In the genomic region with DNA sequence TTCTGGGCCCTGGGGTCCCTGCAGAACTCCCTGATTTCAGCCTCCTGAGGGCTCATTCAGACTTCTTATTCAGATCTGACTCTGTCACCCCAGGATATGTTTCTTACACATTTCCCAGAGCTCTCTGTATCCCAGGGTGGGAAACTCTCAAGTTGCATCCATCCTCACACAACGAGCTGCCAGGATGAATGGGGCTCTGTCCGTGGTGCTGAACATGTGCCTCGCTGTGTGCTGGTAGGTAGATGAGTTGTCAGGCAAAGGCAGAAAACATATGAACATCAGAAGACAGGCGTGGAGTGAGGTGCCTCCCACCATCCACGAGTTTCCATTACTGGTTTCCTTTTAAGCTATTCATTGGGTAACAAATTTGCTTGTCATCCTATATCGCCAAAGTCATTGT, we compare ENCODE assay signal across 8 cellular contexts. TPM values are rescaled to one million over a fixed set of nuclear protein-coding genes. Genes with fewer than 3 reads are reported as not detected.
A peak's percentile ranks its signal among the peaks of the same experiment; 100 is the strongest.
DNase-seq lines count a peak whose midpoint lies in the region; ATAC-seq, FAIRE-seq and TF ChIP-seq lines count a peak whose summit lies in the region.

No MANE protein-coding gene starts in this region.

- H3K9me3 ChIP-seq in HCT116 (ENCODE audit: control insufficient read depth in 1 of 2, insufficient read depth in 1 of 2, low read depth in 1 of 2, low read length in 2 of 2) (no peaks in the 10 kb centered on the region), OCI-LY7 (ENCODE audit: low read length) (no peaks in the 10 kb centered on the region), GM12878 (replicated peaks; ENCODE audit: control insufficient read depth, insufficient read depth, low read length) (no peaks in the 10 kb centered on the region), neural cell (ENCODE audit: low read length) (no peaks in the 10 kb centered on the region), tibial nerve (no peaks in the 10 kb centered on the region)

- no peaks in the 10 kb centered on the region for H3F3A ChIP-seq in neural cell (ENCODE audit: insufficient read depth, low read length, poor library complexity, severe bottlenecking)

- no peak for TF ChIP-seq POLR2A in HCT116 (IDR thresholded peaks at IDR 0.05; ENCODE audit: borderline replicate concordance, extremely low read depth, insufficient read depth, insufficient read length)
- TF ChIP-seq POLR2A in GM12878 (IDR thresholded peaks at IDR 0.05; ENCODE audit: low read depth, low read length) = no peak
- no peak for TF ChIP-seq POLR2A in tibial nerve (IDR thresholded peaks at IDR 0.05)

- H3K27ac ChIP-seq in HCT116 (ENCODE audit: low read depth, low read length) (no peak overlapping the region), OCI-LY7 (ENCODE audit: low read depth, low read length, poor library complexity, severe bottlenecking) (no peak overlapping the region), GM12878 (ENCODE audit: control insufficient read depth, insufficient read depth) (no peak overlapping the region), neural cell (ENCODE audit: low read length) (no peak overlapping the region), tibial nerve (no peak overlapping the region)

- peak; percentile 21 for DNase-seq in HCT116 (ENCODE audit: low read depth, low spot score)
- DNase-seq in OCI-LY7 (ENCODE audit: low spot score) = peak; percentile 14
- DNase-seq in GM12878 (ENCODE audit: low read depth, low spot score) = no peak
- no peak for DNase-seq in tibial nerve (ENCODE audit: low spot score in 2 of 2)
- no peak for DNase-seq in nucleus accumbens (lab: John Stamatoyannopoulos, UW)
- DNase-seq in NCI-H82 treated with DMSO at 0.1 percent for 48 hours (lab: John Stamatoyannopoulos, UW; ENCODE audit: unreplicated experiment) = no peak

- RAD21 ChIA-PET in HCT116 (lab: Charles Lee; ENCODE audit: low non-redundant PET in 1 of 2, low total read pairs in 2 of 2, uncharacterized antibody in 2 of 2, unreplicated experiment in 2 of 2) (interaction anchor here in 1 of 2 experiments (0.6 kb wide), 1 partner anchor 315 kb away, joined by 3 read pairs; no protein-coding TSS in a partner anchor), GM12878 (lab: Charles Lee; ENCODE audit: unreplicated experiment) (no interaction called here)

- in situ Hi-C loops in GM12878 (cut with MboI) = no loop called here

- no peak for TF ChIP-seq CTCF in HCT116 (IDR thresholded peaks at IDR 0.05 in 2 of 3, conservative IDR thresholded peaks at IDR 0.05 in 1 of 3; ENCODE audit: borderline replicate concordance in 1 of 3, insufficient read depth in 1 of 3, low read depth in 2 of 3, low read length in 2 of 3)
- TF ChIP-seq CTCF in OCI-LY7 (conservative IDR thresholded peaks at IDR 0.05; ENCODE audit: low read length) = no peak
- TF ChIP-seq CTCF in GM12878 (IDR thresholded peaks at IDR 0.05 in 2 of 3, conservative IDR thresholded peaks at IDR 0.05 in 1 of 3; ENCODE audit: control insufficient read depth in 2 of 3, extremely low read depth in 1 of 3, insufficient read depth in 1 of 3, low read depth in 3 of 3, low read length in 3 of 3) = no peak
- TF ChIP-seq CTCF in neural cell (IDR thresholded peaks at IDR 0.05; ENCODE audit: poor library complexity, severe bottlenecking) = no peak
- no peak for TF ChIP-seq CTCF in tibial nerve (IDR thresholded peaks at IDR 0.05)

- H3K36me3 ChIP-seq in HCT116 (ENCODE audit: control insufficient read depth in 1 of 2, insufficient read depth in 2 of 2, low read length in 2 of 2) = no peaks in the 10 kb centered on the region
- H3K36me3 ChIP-seq in OCI-LY7 (ENCODE audit: insufficient read depth, low read length) = no peaks in the 10 kb centered on the region
- no peaks in the 10 kb centered on the region for H3K36me3 ChIP-seq in GM12878 (ENCODE audit: control insufficient read depth in 2 of 2, insufficient read depth in 2 of 2, low read length in 1 of 2)
- no peaks in the 10 kb centered on the region for H3K36me3 ChIP-seq in neural cell (ENCODE audit: insufficient read depth, low read length)
- H3K36me3 ChIP-seq in tibial nerve = no peaks in the 10 kb centered on the region

- intact Hi-C loops in HCT116 (cut with micrococcal nuclease) (no loop called here), OCI-LY7 (cut with micrococcal nuclease; ENCODE audit: unreplicated experiment) (no loop called here), GM12878 (cut with micrococcal nuclease; ENCODE audit: unreplicated experiment) (no loop called here)

- H3K79me2 ChIP-seq in HCT116 (ENCODE audit: insufficient read depth, low read length) = no peaks in the 10 kb centered on the region
- no peaks in the 10 kb centered on the region for H3K79me2 ChIP-seq in OCI-LY7 (ENCODE audit: insufficient read depth, low read depth, low read length)
- H3K79me2 ChIP-seq in GM12878 (ENCODE audit: control insufficient read depth, insufficient read depth, low read length) = no peaks in the 10 kb centered on the region
- no peaks in the 10 kb centered on the region for H3K79me2 ChIP-seq in neural cell (replicated peaks; ENCODE audit: insufficient read depth, low read length)

- SMC1A ChIA-PET in GM12878 (lab: Charles Lee; ENCODE audit: uncharacterized antibody, unreplicated experiment) = no interaction called here

- WGBS in GM12878 (ENCODE audit: insufficient coverage, insufficient replicate concordance, low lambda C conversion rate, missing lambda C conversion rate) = 17% methylated on average over 6 of the region's 6 CpGs
- WGBS in tibial nerve, 2 donors = 15 to 23% methylated on average over 6 of the region's 6 CpGs

- TF ChIP-seq RAD21 in HCT116 (IDR thresholded peaks at IDR 0.05; ENCODE audit: low read depth) = no peak
- no peak for TF ChIP-seq RAD21 in GM12878 (IDR thresholded peaks at IDR 0.05; ENCODE audit: insufficient read depth, low read depth, low read length)
- no peak for TF ChIP-seq RAD21 in neural cell (conservative IDR thresholded peaks at IDR 0.05)

- H4K20me1 ChIP-seq in HCT116 (ENCODE audit: insufficient read depth) = no peaks in the 10 kb centered on the region
- no peaks in the 10 kb centered on the region for H4K20me1 ChIP-seq in OCI-LY7 (ENCODE audit: insufficient read depth, low read length)
- H4K20me1 ChIP-seq in GM12878 (ENCODE audit: control insufficient read depth, insufficient read depth) = no peaks in the 10 kb centered on the region
- no peaks in the 10 kb centered on the region for H4K20me1 ChIP-seq in neural cell (ENCODE audit: insufficient read depth)

- POLR2A ChIA-PET in HCT116 (lab: Charles Lee) = no interaction called here
- POLR2A ChIA-PET in OCI-LY7 (lab: Charles Lee) = interaction anchor here (0.6 to 0.7 kb wide), 2 partner anchors 43 to 312 kb away, joined by 3 to 4 read pairs; no protein-coding TSS in a partner anchor
- POLR2A ChIA-PET in GM12878 (lab: Charles Lee) = no interaction called here

- FAIRE-seq in GM12878 (lab: Jason Lieb, UNC) = no peak

- H2AFZ ChIP-seq in HCT116 (ENCODE audit: low read depth, low read length, poor library complexity, severe bottlenecking) (no peak overlapping the region), OCI-LY7 (ENCODE audit: low read length) (no peak overlapping the region), GM12878 (ENCODE audit: control insufficient read depth, low read depth, low read length) (no peak overlapping the region), neural cell (ENCODE audit: low read depth, low read length) (no peak overlapping the region)

- H3K4me3 ChIP-seq in HCT116 (replicated peaks in 1 of 2; ENCODE audit: low read depth in 1 of 2, low read length in 2 of 2) (no peak overlapping the region), OCI-LY7 (ENCODE audit: low read depth, low read length, poor library complexity, severe bottlenecking) (no peak overlapping the region), GM12878 (no peak overlapping the region), neural cell (ENCODE audit: low read length) (no peak overlapping the region), tibial nerve (no peak overlapping the region)

- peak; percentile 65; the same call in 1 of the 2 replicates for ATAC-seq in HCT116
- no peak for ATAC-seq in GM12878
- no peak for ATAC-seq in GM21528 (IDR thresholded peaks at IDR 0.05; ENCODE audit: low FRiP score, unreplicated experiment)

- H3K9ac ChIP-seq in HCT116 (ENCODE audit: low read length) (no peak overlapping the region), GM12878 (ENCODE audit: control insufficient read depth, insufficient read depth, low read length) (no peak overlapping the region), neural cell (ENCODE audit: low read length) (no peak overlapping the region)

- H3K27me3 ChIP-seq in HCT116 (ENCODE audit: insufficient read depth, low read length) = peaks cover 43% of the 10 kb centered on the region; the same call in 1 of the 2 replicates
- H3K27me3 ChIP-seq in GM12878 (replicated peaks in 1 of 2; ENCODE audit: control insufficient read depth in 2 of 2, insufficient read depth in 2 of 2, low read length in 1 of 2) = no peaks in the 10 kb centered on the region; a peak in 2 of 4 replicates
- no peaks in the 10 kb centered on the region for H3K27me3 ChIP-seq in neural cell (ENCODE audit: insufficient read depth, low read depth, low read length)
- H3K27me3 ChIP-seq in tibial nerve = peaks cover 0 to 6% of the 10 kb centered on the region in 2 donors

- BruUV-seq in HCT116 (replicated peaks; lab: Mats Ljungman, UMichigan) (no TSS peak), OCI-LY7 (replicated peaks; lab: Mats Ljungman, UMichigan) (no TSS peak), GM12878 (replicated peaks; lab: Mats Ljungman, UMichigan) (no TSS peak)

- H3K4me2 ChIP-seq in HCT116 (ENCODE audit: low read length) = no peak overlapping the region
- no peak overlapping the region for H3K4me2 ChIP-seq in OCI-LY7 (ENCODE audit: low read length)
- no peak overlapping the region for H3K4me2 ChIP-seq in GM12878 (ENCODE audit: control insufficient read depth, insufficient read depth)
- H3K4me2 ChIP-seq in neural cell (ENCODE audit: low read length) = no peak overlapping the region

- no peak for TF ChIP-seq EP300 in GM12878 (IDR thresholded peaks at IDR 0.05; ENCODE audit: borderline replicate concordance in 1 of 2, control insufficient read depth in 1 of 2, low read depth in 2 of 2, low read length in 2 of 2)
- no peak for TF ChIP-seq EP300 in neural cell (conservative IDR thresholded peaks at IDR 0.05; ENCODE audit: poor library complexity, severe bottlenecking)
- TF ChIP-seq EP300 in tibial nerve (IDR thresholded peaks at IDR 0.05) = no peak

- H3K9me2 ChIP-seq in HCT116 (ENCODE audit: insufficient read depth) (no peaks in the 10 kb centered on the region), OCI-LY7 (ENCODE audit: insufficient read depth, low read length) (no peaks in the 10 kb centered on the region), neural cell (ENCODE audit: insufficient read depth, low read length) (no peaks in the 10 kb centered on the region)

- CTCF ChIA-PET in HCT116 (lab: Charles Lee) (no interaction called here), OCI-LY7 (lab: Charles Lee; ENCODE audit: unreplicated experiment) (no interaction called here), GM12878 (lab: Yijun Ruan, JAX) (no interaction called here)

- H3K4me1 ChIP-seq in HCT116 (ENCODE audit: control insufficient read depth in 1 of 2, insufficient read depth in 2 of 2, low read length in 2 of 2) (peaks cover 0 to 2% of the 10 kb centered on the region in 2 experiments; a peak in 1 of 4 replicates), OCI-LY7 (ENCODE audit: insufficient read depth, low read length, poor library complexity, severe bottlenecking) (no peaks in the 10 kb centered on the region), GM12878 (ENCODE audit: control insufficient read depth, insufficient read depth, low read length) (no peaks in the 10 kb centered on the region), tibial nerve (peaks cover 0 to 16% (median 4%) of the 10 kb centered on the region in 4 donors)

RNA-seq across cellular contexts. Expression of gene IGFL1, which starts 11.4 kb away (rescaled TPM):
- total RNA-seq in HCT116 (2021; ENCODE audit: unreplicated experiment) = not detected
- not detected in 2 replicates for polyA plus RNA-seq in HCT116 (2012)
- not detected in 2 replicates for total RNA-seq in OCI-LY7 (2014; rRNA removed; shearing (Covaris generic))
- not detected in 2 replicates for total RNA-seq in OCI-LY7 (2022)
- not detected in 2 replicates for total RNA-seq in GM12878 (2013; cell fraction: nucleolus; rRNA removed)
- not detected in 2 replicates for total RNA-seq in GM12878 (2014; rRNA removed)
- not detected in 2 replicates for total RNA-seq in GM12878 (2014; rRNA removed; fragmentation: Illumina TruSeq; extraction: Trizol)
- total RNA-seq in GM12878 (2021) = not detected in 2 replicates
- polyA plus RNA-seq in GM12878 (2011; ENCODE audit: low read depth) = not detected
- not detected in 2 replicates for polyA plus RNA-seq in GM12878 (2011; rRNA removed)
- polyA plus RNA-seq in GM12878 (2011; cell fraction: cytosol; rRNA removed) = not detected in 2 replicates
- polyA plus RNA-seq in GM12878 (2011; cell fraction: nucleus; rRNA removed) = not detected in 2 replicates
- not detected in 2 replicates for polyA plus RNA-seq in GM12878 (2012)
- polyA plus RNA-seq in GM12878 (2014; fragmentation: Illumina TruSeq; extraction: Trizol) = not detected in 2 replicates
- polyA plus RNA-seq in GM12878 (2014; fragmentation: Nextera tagmentation; extraction: Ambion mirVana) = not detected
- polyA plus RNA-seq in GM12878 (2014; rRNA removed) = not detected in 2 replicates
- not detected for polyA plus RNA-seq in GM12878 (2016; fragmentation: Nextera tagmentation; extraction: Ambion mirVana)
- not detected in 2 replicates for polyA minus RNA-seq in GM12878 (2011; rRNA and poly(A)+ RNA removed)
- polyA minus RNA-seq in GM12878 (2011; cell fraction: cytosol; rRNA and poly(A)+ RNA removed) = not detected in 2 replicates
- not detected in 2 replicates for polyA minus RNA-seq in GM12878 (2011; cell fraction: nucleus; rRNA and poly(A)+ RNA removed)
- polyA plus RNA-seq in neural cell = not detected in 2 replicates
- polyA minus RNA-seq in neural cell = not detected in 2 replicates
- total RNA-seq in tibial nerve = not detected

Comparison
In these comparisons a context has a peak if more than half of its experiments do, and no peak if none do; other contexts are left out.
1. DNase-seq: peak in HCT116 (single experiment) and OCI-LY7 (single experiment); none in GM12878 (single experiment), tibial nerve (0 of 2), nucleus accumbens (0 of 56) and NCI-H82 treated with DMSO at 0.1 percent for 48 hours (single experiment).
2. Of the 18 proteins assayed by ChIP-seq in both GM12878 and HCT116: peak only in GM12878: none; only in HCT116: none; in both: REST; in neither: 17.